ENCODE assay signal across 2 cellular contexts in genomic region chr17:63974594-63975192, GRCh38.
TF ChIP-seq lines count a peak whose summit lies in the region.

No MANE protein-coding gene starts in this region.

TF ChIP-seq in endothelial cell of umbilical vein, 7 proteins besides CTCF, POLR2A, EP300 and RAD21:
- no peak for TF ChIP-seq GATA2 (IDR thresholded peaks at IDR 0.05; ENCODE audit: insufficient read depth, insufficient read length, low read depth, low read length)
- TF ChIP-seq MYC (IDR thresholded peaks at IDR 0.05; ENCODE audit: low read depth, low read length): no peak
- peak; percentile 51 for TF ChIP-seq JUN (IDR thresholded peaks at IDR 0.05; ENCODE audit: borderline replicate concordance, insufficient read depth, insufficient read length, low read depth)
- TF ChIP-seq FOS (IDR thresholded peaks at IDR 0.05; ENCODE audit: borderline replicate concordance, insufficient read depth, low read length): peak; percentile 86
- peak; percentile 35 for TF ChIP-seq POLR2AphosphoS5 (IDR thresholded peaks at IDR 0.05; ENCODE audit: insufficient read depth, low read depth, low read length)
- TF ChIP-seq MAX (IDR thresholded peaks at IDR 0.05; ENCODE audit: insufficient read depth, insufficient read length): no peak
- TF ChIP-seq EZH2 (IDR thresholded peaks at IDR 0.05; ENCODE audit: borderline replicate concordance, low read depth, low read length, severe bottlenecking): no peak

TF ChIP-seq in GM12891, 5 proteins besides CTCF, POLR2A, EP300 and RAD21:
- TF ChIP-seq POU2F2 (IDR thresholded peaks at IDR 0.05; ENCODE audit: low read depth, low read length) (no peak), TAF1 (IDR thresholded peaks at IDR 0.05; ENCODE audit: low read depth, low read length) (no peak), PAX5 (IDR thresholded peaks at IDR 0.05; ENCODE audit: insufficient read depth, low read length, severe bottlenecking) (no peak), POLR2AphosphoS5 (IDR thresholded peaks at IDR 0.05; ENCODE audit: low read depth, low read length) (no peak), SPI1 (IDR thresholded peaks at IDR 0.05; ENCODE audit: low read depth, low read length) (no peak)
